ENCODE assay signal across 21 cellular contexts in genomic region chr2:216345846-216346245, GRCh38. TPM values are rescaled to one million over a fixed set of nuclear protein-coding genes. Genes with fewer than 3 reads are reported as not detected.
"Had no signal": no experiment of that assay in that cellular context is flagged by ENCODE, and none has a peak within 500 bp of the region (broad histone marks: within the 10 kb centered on the region; RNA-seq: fewer than 3 reads in every experiment).

No MANE protein-coding gene starts in this region.

- H3K9me3 Mint-ChIP-seq: activated naive CD4-positive, alpha-beta T cell treated with anti-CD3 and anti-CD28 coated beads, Interleukin-2, amount 50 U/mL, for 72 hours; activated T-cell treated with anti-CD3 and anti-CD28 coated beads, Interleukin-2, amount 50 U/mL, for 24 hours; natural killer cell treated with Interleukin-12 subunit alpha and Interleukin-12 subunit beta and Interleukin-15 and Interleukin-18, amount 100 ng/mL, for 72 hours; T-helper 2 cell treated with Interferon-gamma antibody and Interleukin-4, amounts not matched to agents 5 μg/mL and 100 μg/mL, for 36 hours had no signal

- H3K9me3 ChIP-seq: gastrocnemius medialis, mucosa of descending colon, sigmoid colon, suprapubic skin, upper lobe of right lung had no signal

- DNase-seq: activated CD4-positive, alpha-beta T cell treated with anti-CD3 and anti-CD28 coated beads, Interleukin-2, amount 50 U/mL, for 48 hours; activated CD4-positive, CD25-positive, alpha-beta regulatory T cell treated with anti-CD3 and anti-CD28 coated beads, Interleukin-2, amount 50 U/mL, for 72 hours; activated CD8-positive, alpha-beta memory T cell treated with anti-CD3 and anti-CD28 coated beads, Interleukin-2, amount 10 ng/mL, durations not matched to agents 7 days and 5 days; activated effector memory CD4-positive, alpha-beta T cell treated with Interleukin-2 at 50 U/mL for 16 hours; activated T-cell treated with anti-CD3 and anti-CD28 coated beads, Interleukin-2, amount 50 U/mL, for 24 hours; amniotic stem cell; dorsolateral prefrontal cortex; gastrocnemius medialis; mucosa of descending colon; occipital lobe; sigmoid colon; stimulated activated CD4-positive, alpha-beta T cell treated with anti-CD3 and anti-CD28 coated beads, Interleukin-2, amount 100 ng/mL, for 48 hours; stimulated activated CD8-positive, alpha-beta memory T cell treated with anti-CD3 and anti-CD28 coated beads, Interleukin-4, amount 100 ng/mL, for 48 hours; stimulated activated naive CD8-positive, alpha-beta T cell treated with anti-CD3 and anti-CD28 coated beads, Interleukin-15, Interleukin-2, amounts not matched to agents 100 U/mL and 50 U/mL, for 24 hours; SW 1271; upper lobe of right lung had no signal

- H3K4me3 Mint-ChIP-seq: activated CD8-positive, alpha-beta memory T cell treated with anti-CD3 and anti-CD28 coated beads, Interleukin-2, amount 10 ng/mL, durations not matched to agents 7 days and 5 days; activated T-cell treated with anti-CD3 and anti-CD28 coated beads, Interleukin-2, amount 50 U/mL, for 24 hours; natural killer cell treated with Interleukin-12 subunit alpha and Interleukin-12 subunit beta and Interleukin-15 and Interleukin-18, amount 100 ng/mL, for 72 hours; T-helper 2 cell treated with Interferon-gamma antibody and Interleukin-4, amounts not matched to agents 5 μg/mL and 100 μg/mL, for 36 hours had no signal

- H3K36me3 Mint-ChIP-seq: activated CD8-positive, alpha-beta memory T cell treated with anti-CD3 and anti-CD28 coated beads, Interleukin-2, amount 10 ng/mL, durations not matched to agents 7 days and 5 days; activated naive CD4-positive, alpha-beta T cell treated with anti-CD3 and anti-CD28 coated beads, Interleukin-2, amount 50 U/mL, for 72 hours; natural killer cell treated with Interleukin-12 subunit alpha and Interleukin-12 subunit beta and Interleukin-15 and Interleukin-18, amount 100 ng/mL, for 72 hours had no signal

- H3K27me3 Mint-ChIP-seq: activated T-cell treated with anti-CD3 and anti-CD28 coated beads, Interleukin-2, amount 50 U/mL, for 24 hours; natural killer cell treated with Interleukin-12 subunit alpha and Interleukin-12 subunit beta and Interleukin-15 and Interleukin-18, amount 100 ng/mL, for 72 hours had no signal

- H3K4me1 ChIP-seq: gastrocnemius medialis had no signal

- H3K27ac ChIP-seq: dorsolateral prefrontal cortex, gastrocnemius medialis, sigmoid colon, suprapubic skin, upper lobe of right lung had no signal

- H3K36me3 ChIP-seq: gastrocnemius medialis, sigmoid colon, suprapubic skin, upper lobe of right lung had no signal

- H3K27ac Mint-ChIP-seq: activated CD8-positive, alpha-beta memory T cell treated with anti-CD3 and anti-CD28 coated beads, Interleukin-2, amount 10 ng/mL, durations not matched to agents 7 days and 5 days; activated naive CD4-positive, alpha-beta T cell treated with anti-CD3 and anti-CD28 coated beads, Interleukin-2, amount 50 U/mL, for 72 hours; activated T-cell treated with anti-CD3 and anti-CD28 coated beads, Interleukin-2, amount 50 U/mL, for 24 hours; natural killer cell treated with Interleukin-12 subunit alpha and Interleukin-12 subunit beta and Interleukin-15 and Interleukin-18, amount 100 ng/mL, for 72 hours; T-helper 2 cell treated with Interferon-gamma antibody and Interleukin-4, amounts not matched to agents 5 μg/mL and 100 μg/mL, for 36 hours had no signal

- H3K4me3 ChIP-seq: dorsolateral prefrontal cortex, gastrocnemius medialis, mucosa of descending colon, sigmoid colon, suprapubic skin, upper lobe of right lung had no signal

- FAIRE-seq: bronchial epithelial cell had no signal

- ATAC-seq: activated CD8-positive, alpha-beta memory T cell treated with anti-CD3 and anti-CD28 coated beads, Interleukin-2, amount 10 ng/mL, durations not matched to agents 7 days and 5 days; gastrocnemius medialis; mucosa of descending colon; natural killer cell treated with Interleukin-12 subunit alpha and Interleukin-12 subunit beta and Interleukin-15 and Interleukin-18, amount 100 ng/mL, for 72 hours; stimulated activated naive CD8-positive, alpha-beta T cell treated with anti-CD3 and anti-CD28 coated beads, Interleukin-15, Interleukin-2, amounts not matched to agents 100 U/mL and 50 U/mL, for 24 hours; upper lobe of right lung had no signal

- H3K27me3 ChIP-seq: dorsolateral prefrontal cortex, gastrocnemius medialis, sigmoid colon, suprapubic skin, upper lobe of right lung had no signal

RNA-seq across cellular contexts. Expression of gene MARCHF4, which starts 26.4 kb away (rescaled TPM):
- total RNA-seq: activated CD8-positive, alpha-beta memory T cell treated with anti-CD3 and anti-CD28 coated beads, Interleukin-2, amount 10 ng/mL, durations not matched to agents 7 days and 5 days; activated naive CD4-positive, alpha-beta T cell treated with anti-CD3 and anti-CD28 coated beads, Interleukin-2, amount 50 U/mL, for 72 hours; bronchial epithelial cell; gastrocnemius medialis; natural killer cell treated with Interleukin-12 subunit alpha and Interleukin-12 subunit beta and Interleukin-15 and Interleukin-18, amount 100 ng/mL, for 72 hours had no signal
